In the genomic region with DNA sequence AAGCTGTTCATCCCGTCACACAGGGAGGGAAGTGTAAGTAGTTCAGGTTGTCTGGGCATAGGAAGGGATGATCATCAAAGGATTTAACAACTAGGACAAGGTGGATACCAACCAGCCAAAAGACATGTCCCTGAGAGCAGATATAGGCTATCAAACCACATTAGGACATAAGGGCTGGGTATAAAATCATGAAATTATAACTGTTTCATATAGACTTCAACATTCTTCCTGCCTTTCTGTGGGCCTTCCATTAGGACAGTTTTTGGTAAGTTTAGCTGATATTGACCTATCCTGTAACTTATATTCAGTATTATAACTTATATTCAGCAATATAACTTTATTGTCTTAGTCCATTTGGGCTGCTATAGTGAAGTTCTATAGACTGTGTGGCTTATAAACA, we compare ENCODE assay signal across 2 cellular contexts.
TF ChIP-seq lines count a peak whose summit lies in the region.

No MANE protein-coding gene starts in this region.

TF ChIP-seq in HepG2, 621 proteins besides CTCF, POLR2A, EP300 and RAD21:
- TF ChIP-seq, protein P1, sequence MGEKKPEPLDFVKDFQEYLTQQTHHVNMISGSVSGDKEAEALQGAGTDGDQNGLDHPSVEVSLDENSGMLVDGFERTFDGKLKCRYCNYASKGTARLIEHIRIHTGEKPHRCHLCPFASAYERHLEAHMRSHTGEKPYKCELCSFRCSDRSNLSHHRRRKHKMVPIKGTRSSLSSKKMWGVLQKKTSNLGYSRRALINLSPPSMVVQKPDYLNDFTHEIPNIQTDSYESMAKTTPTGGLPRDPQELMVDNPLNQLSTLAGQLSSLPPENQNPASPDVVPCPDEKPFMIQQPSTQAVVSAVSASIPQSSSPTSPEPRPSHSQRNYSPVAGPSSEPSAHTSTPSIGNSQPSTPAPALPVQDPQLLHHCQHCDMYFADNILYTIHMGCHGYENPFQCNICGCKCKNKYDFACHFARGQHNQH (CRISPR knock-in tag; IDR thresholded peaks at IDR 0.05), result no peak
- peak; percentile 98; the same call in 1 of the 2 replicates for TF ChIP-seq ZFP1 (CRISPR knock-in tag; IDR thresholded peaks at IDR 0.05)

TF ChIP-seq in K562, 482 proteins besides CTCF, POLR2A, EP300 and RAD21 (continued from another document):
- no peak for TF ChIP-seq ZNF644 (tag; IDR thresholded peaks at IDR 0.05; ENCODE audit: low read depth)
- no peak for TF ChIP-seq TEAD4 (IDR thresholded peaks at IDR 0.05; ENCODE audit: low read length)
- TF ChIP-seq TEAD4 (CRISPR knock-in tag; IDR thresholded peaks at IDR 0.05; ENCODE audit: borderline replicate concordance), result no peak
- TF ChIP-seq, protein P2, sequence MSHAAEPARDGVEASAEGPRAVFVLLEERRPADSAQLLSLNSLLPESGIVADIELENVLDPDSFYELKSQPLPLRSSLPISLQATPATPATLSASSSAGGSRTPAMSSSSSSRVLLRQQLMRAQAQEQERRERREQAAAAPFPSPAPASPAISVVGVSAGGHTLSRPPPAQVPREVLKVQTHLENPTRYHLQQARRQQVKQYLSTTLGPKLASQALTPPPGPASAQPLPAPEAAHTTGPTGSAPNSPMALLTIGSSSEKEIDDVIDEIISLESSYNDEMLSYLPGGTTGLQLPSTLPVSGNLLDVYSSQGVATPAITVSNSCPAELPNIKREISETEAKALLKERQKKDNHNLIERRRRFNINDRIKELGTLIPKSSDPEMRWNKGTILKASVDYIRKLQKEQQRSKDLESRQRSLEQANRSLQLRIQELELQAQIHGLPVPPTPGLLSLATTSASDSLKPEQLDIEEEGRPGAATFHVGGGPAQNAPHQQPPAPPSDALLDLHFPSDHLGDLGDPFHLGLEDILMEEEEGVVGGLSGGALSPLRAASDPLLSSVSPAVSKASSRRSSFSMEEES (CRISPR knock-in tag; IDR thresholded peaks at IDR 0.05), result no peak
- TF ChIP-seq ZNF79 (CRISPR knock-in tag; IDR thresholded peaks at IDR 0.05; ENCODE audit: low read depth), result no peak
- TF ChIP-seq ZFP1 (CRISPR knock-in tag; IDR thresholded peaks at IDR 0.05), result peak; percentile 97
- peak; percentile 61; the same call in 1 of the 2 replicates for TF ChIP-seq TRIM28 (IDR thresholded peaks at IDR 0.05)
- no peak for TF ChIP-seq ARID2 (IDR thresholded peaks at IDR 0.05)
- TF ChIP-seq NCOA6 (IDR thresholded peaks at IDR 0.05), result no peak
- TF ChIP-seq, protein P3, sequence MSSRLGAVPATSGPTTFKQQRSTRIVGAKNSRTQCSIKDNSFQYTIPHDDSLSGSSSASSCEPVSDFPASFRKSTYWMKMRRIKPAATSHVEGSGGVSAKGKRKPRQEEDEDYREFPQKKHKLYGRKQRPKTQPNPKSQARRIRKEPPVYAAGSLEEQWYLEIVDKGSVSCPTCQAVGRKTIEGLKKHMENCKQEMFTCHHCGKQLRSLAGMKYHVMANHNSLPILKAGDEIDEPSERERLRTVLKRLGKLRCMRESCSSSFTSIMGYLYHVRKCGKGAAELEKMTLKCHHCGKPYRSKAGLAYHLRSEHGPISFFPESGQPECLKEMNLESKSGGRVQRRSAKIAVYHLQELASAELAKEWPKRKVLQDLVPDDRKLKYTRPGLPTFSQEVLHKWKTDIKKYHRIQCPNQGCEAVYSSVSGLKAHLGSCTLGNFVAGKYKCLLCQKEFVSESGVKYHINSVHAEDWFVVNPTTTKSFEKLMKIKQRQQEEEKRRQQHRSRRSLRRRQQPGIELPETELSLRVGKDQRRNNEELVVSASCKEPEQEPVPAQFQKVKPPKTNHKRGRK (tag; IDR thresholded peaks at IDR 0.05), result no peak
- TF ChIP-seq CBX3 (IDR thresholded peaks at IDR 0.05; ENCODE audit: borderline replicate concordance in 1 of 2, low read length in 2 of 2), result peak in 1 of 2 experiments; percentile 32; a peak in 1 of 3 replicates
- TF ChIP-seq, protein P4, sequence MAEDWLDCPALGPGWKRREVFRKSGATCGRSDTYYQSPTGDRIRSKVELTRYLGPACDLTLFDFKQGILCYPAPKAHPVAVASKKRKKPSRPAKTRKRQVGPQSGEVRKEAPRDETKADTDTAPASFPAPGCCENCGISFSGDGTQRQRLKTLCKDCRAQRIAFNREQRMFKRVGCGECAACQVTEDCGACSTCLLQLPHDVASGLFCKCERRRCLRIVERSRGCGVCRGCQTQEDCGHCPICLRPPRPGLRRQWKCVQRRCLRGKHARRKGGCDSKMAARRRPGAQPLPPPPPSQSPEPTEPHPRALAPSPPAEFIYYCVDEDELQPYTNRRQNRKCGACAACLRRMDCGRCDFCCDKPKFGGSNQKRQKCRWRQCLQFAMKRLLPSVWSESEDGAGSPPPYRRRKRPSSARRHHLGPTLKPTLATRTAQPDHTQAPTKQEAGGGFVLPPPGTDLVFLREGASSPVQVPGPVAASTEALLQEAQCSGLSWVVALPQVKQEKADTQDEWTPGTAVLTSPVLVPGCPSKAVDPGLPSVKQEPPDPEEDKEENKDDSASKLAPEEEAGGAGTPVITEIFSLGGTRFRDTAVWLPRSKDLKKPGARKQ (CRISPR knock-in tag; IDR thresholded peaks at IDR 0.05), result no peak
- no peak for TF ChIP-seq ZBTB1 (CRISPR knock-in tag; IDR thresholded peaks at IDR 0.05; ENCODE audit: borderline replicate concordance, low read depth)
- no peak for TF ChIP-seq ADNP (tag; IDR thresholded peaks at IDR 0.05)
- no peak for TF ChIP-seq RCOR1 (IDR thresholded peaks at IDR 0.05; ENCODE audit: borderline replicate concordance in 1 of 2, low read depth in 2 of 2, low read length in 2 of 2)
